ENCODE assay signal across 8 cellular contexts in the genomic region with DNA sequence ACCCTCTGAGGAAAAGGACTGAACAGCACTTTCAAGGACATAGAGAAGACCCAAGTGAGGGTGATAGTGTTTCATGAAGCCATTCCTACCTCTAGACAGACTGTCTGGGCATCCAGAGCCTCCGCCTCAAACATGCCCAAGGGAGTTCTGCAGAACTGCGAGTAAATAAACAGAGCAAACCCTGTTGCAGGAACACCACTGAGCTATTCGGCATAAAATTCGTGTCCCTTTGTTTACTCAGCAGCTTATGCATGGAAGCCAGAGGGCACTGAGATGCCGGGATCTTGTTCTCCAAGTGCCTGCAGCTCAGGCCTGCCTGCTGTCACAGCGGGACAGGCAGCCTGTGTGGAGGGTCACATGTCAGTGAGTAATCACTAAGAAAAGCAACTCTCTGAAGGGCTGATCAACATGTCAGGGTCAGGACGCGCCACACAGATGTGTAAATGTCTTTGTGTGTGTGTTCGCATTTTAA.
DNase-seq lines count a peak whose midpoint lies in the region; ATAC-seq, FAIRE-seq and TF ChIP-seq lines count a peak whose summit lies in the region.

No MANE protein-coding gene starts in this region.

- H3K36me3 ChIP-seq in H7 (replicated peaks; ENCODE audit: control insufficient read depth, insufficient read depth, low read length) (no peaks in the 10 kb centered on the region), Panc1 (ENCODE audit: control insufficient read depth, insufficient read depth, low read length) (no peaks in the 10 kb centered on the region), osteoblast (ENCODE audit: insufficient read depth, low read length) (no peaks in the 10 kb centered on the region), BE2C (no peaks in the 10 kb centered on the region)

- DNase-seq in H7 (peak; percentile 64), Panc1 (ENCODE audit: low read depth, low spot score) (peak; percentile 71), frontal cortex (ENCODE audit: low spot score in 2 of 2) (peak; percentile 41 to 55), osteoblast (ENCODE audit: insufficient read length, low spot score, missing footprints) (peak; percentile 68), natural killer cell (no peak), T-helper 17 cell (no peak), BE2C (no peak)
- no peak for DNase-seq in CD4-positive, alpha-beta T cell

- ATAC-seq in Panc1 (peak; percentile 80), natural killer cell (no peak), T-helper 17 cell (no peak)
- no peak for ATAC-seq in CD4-positive, alpha-beta T cell (ENCODE audit: poor library complexity)

- H3K4me3 ChIP-seq in H7 (ENCODE audit: insufficient read depth, low read depth, low read length): no peak overlapping the region
- no peak overlapping the region for H3K4me3 ChIP-seq in Panc1 (ENCODE audit: low read depth in 2 of 2, low read length in 2 of 2)
- no peak overlapping the region for H3K4me3 ChIP-seq in osteoblast (ENCODE audit: insufficient read depth, low read length)
- H3K4me3 ChIP-seq in BE2C (ENCODE audit: low read depth, low read length): no peak overlapping the region

- H3K4me2 ChIP-seq in osteoblast (ENCODE audit: insufficient read depth, low read length): no peak overlapping the region

- in situ Hi-C loops in Panc1 (cut with HindIII; ENCODE audit: low pct_unique_long_range_greater_than_20kb, low sequenced_read_pairs): no loop called here

- H3K36me3 Mint-ChIP-seq in natural killer cell: no peaks in the 10 kb centered on the region
- no peaks in the 10 kb centered on the region for H3K36me3 Mint-ChIP-seq in CD4-positive, alpha-beta T cell (ENCODE audit: low read depth)
- H3K36me3 Mint-ChIP-seq in T-helper 17 cell (ENCODE audit: low read depth): no peaks in the 10 kb centered on the region

- intact Hi-C loops in Panc1 (cut with micrococcal nuclease; ENCODE audit: unreplicated experiment) (no loop called here), natural killer cell (cut with micrococcal nuclease) (no loop called here)
- intact Hi-C loops in CD4-positive, alpha-beta T cell (cut with DNase I, micrococcal nuclease): no loop called here

- peak overlapping the region; percentile 41 for H2AFZ ChIP-seq in osteoblast (ENCODE audit: low read length)

- H3K4me3 Mint-ChIP-seq in natural killer cell (no peak overlapping the region), T-helper 17 cell (no peak overlapping the region)
- H3K4me3 Mint-ChIP-seq in CD4-positive, alpha-beta T cell: no peak overlapping the region

- no peaks in the 10 kb centered on the region for H3K79me2 ChIP-seq in osteoblast (ENCODE audit: insufficient read depth, low read length)

- H3K27ac Mint-ChIP-seq in natural killer cell: no peak overlapping the region
- H3K27ac Mint-ChIP-seq in CD4-positive, alpha-beta T cell: no peak overlapping the region
- no peak overlapping the region for H3K27ac Mint-ChIP-seq in T-helper 17 cell

- no peaks in the 10 kb centered on the region for H3K4me1 Mint-ChIP-seq in natural killer cell
- no peaks in the 10 kb centered on the region for H3K4me1 Mint-ChIP-seq in CD4-positive, alpha-beta T cell (ENCODE audit: low read depth)
- no peaks in the 10 kb centered on the region for H3K4me1 Mint-ChIP-seq in T-helper 17 cell

- FAIRE-seq in frontal cortex (lab: Jason Lieb, UNC): peak; percentile 31

- CTCF ChIA-PET in Panc1 (lab: Charles Lee): no interaction called here
- CTCF ChIA-PET in CD4-positive, alpha-beta T cell (lab: Charles Lee): no interaction called here

- H3K27me3 Mint-ChIP-seq in natural killer cell (ENCODE audit: low read depth in 2 of 2): peaks cover 3 to 19% of the 10 kb centered on the region in 2 donors
- H3K27me3 Mint-ChIP-seq in CD4-positive, alpha-beta T cell: peaks cover 52% of the 10 kb centered on the region
- peaks cover 42% of the 10 kb centered on the region for H3K27me3 Mint-ChIP-seq in T-helper 17 cell

- H3K9me3 ChIP-seq in Panc1 (ENCODE audit: control insufficient read depth, insufficient read depth, low read depth, low read length): no peaks in the 10 kb centered on the region
- no peaks in the 10 kb centered on the region for H3K9me3 ChIP-seq in osteoblast (ENCODE audit: low read depth, low read length)
- no peaks in the 10 kb centered on the region for H3K9me3 ChIP-seq in CD4-positive, alpha-beta T cell (ENCODE audit: control insufficient read depth, low read length)
- H3K9me3 ChIP-seq in T-helper 17 cell (ENCODE audit: control insufficient read depth, low read length, poor library complexity, severe bottlenecking): no peaks in the 10 kb centered on the region
- no peaks in the 10 kb centered on the region for H3K9me3 ChIP-seq in BE2C

- TF ChIP-seq CTCF in Panc1 (IDR thresholded peaks at IDR 0.05) (no peak), osteoblast (IDR thresholded peaks at IDR 0.05; ENCODE audit: extremely low read depth, low read depth, low read length) (no peak), natural killer cell (IDR thresholded peaks at IDR 0.05) (no peak), BE2C (IDR thresholded peaks at IDR 0.05; ENCODE audit: low read depth, low read length) (no peak)
- TF ChIP-seq CTCF in CD4-positive, alpha-beta T cell (IDR thresholded peaks at IDR 0.05): no peak

- 0 out of 2 replicates have a peak, but pooled peaks cover 2% of the 10 kb centered on the region for H3K27me3 ChIP-seq in H7 (ENCODE audit: control insufficient read depth, insufficient read depth, low read length)
- H3K27me3 ChIP-seq in Panc1 (ENCODE audit: control insufficient read depth, insufficient read depth, low read length): no peaks in the 10 kb centered on the region
- no peaks in the 10 kb centered on the region for H3K27me3 ChIP-seq in osteoblast (ENCODE audit: insufficient read depth, low read length)
- no peaks in the 10 kb centered on the region for H3K27me3 ChIP-seq in CD4-positive, alpha-beta T cell (ENCODE audit: control insufficient read depth, insufficient read depth, low read length)
- H3K27me3 ChIP-seq in BE2C: no peaks in the 10 kb centered on the region; the same call in 1 of the 2 replicates

- H3K27ac ChIP-seq in Panc1 (ENCODE audit: low read length): no peak overlapping the region
- no peak overlapping the region for H3K27ac ChIP-seq in osteoblast (ENCODE audit: low read depth, low read length)
- H3K27ac ChIP-seq in CD4-positive, alpha-beta T cell (ENCODE audit: low read depth, low read length): no peak overlapping the region

- no peaks in the 10 kb centered on the region for H4K20me1 ChIP-seq in osteoblast (ENCODE audit: insufficient read depth, low read length)

- no TSS peak for BruUV-seq in Panc1 (replicated peaks; lab: Mats Ljungman, UMichigan)

- POLR2A ChIA-PET in Panc1 (lab: Charles Lee): no interaction called here
- POLR2A ChIA-PET in CD4-positive, alpha-beta T cell (lab: Charles Lee): no interaction called here

- no peaks in the 10 kb centered on the region for H3K4me1 ChIP-seq in Panc1 (ENCODE audit: control insufficient read depth, insufficient read depth, low read length)
- peaks cover 5% of the 10 kb centered on the region for H3K4me1 ChIP-seq in osteoblast (ENCODE audit: insufficient read depth, low read length)
- H3K4me1 ChIP-seq in BE2C: no peaks in the 10 kb centered on the region

- H3K9me3 Mint-ChIP-seq in natural killer cell: no peaks in the 10 kb centered on the region
- H3K9me3 Mint-ChIP-seq in CD4-positive, alpha-beta T cell: no peaks in the 10 kb centered on the region

Comparison
In these comparisons a context has a peak if more than half of its experiments do, and no peak if none do; other contexts are left out.
1. DNase-seq: peak in H7 (single experiment), Panc1 (single experiment), frontal cortex (2 of 2) and osteoblast (single experiment); none in natural killer cell (single experiment), CD4-positive, alpha-beta T cell (0 of 10), T-helper 17 cell (0 of 3) and BE2C (single experiment).